In the genomic region with DNA sequence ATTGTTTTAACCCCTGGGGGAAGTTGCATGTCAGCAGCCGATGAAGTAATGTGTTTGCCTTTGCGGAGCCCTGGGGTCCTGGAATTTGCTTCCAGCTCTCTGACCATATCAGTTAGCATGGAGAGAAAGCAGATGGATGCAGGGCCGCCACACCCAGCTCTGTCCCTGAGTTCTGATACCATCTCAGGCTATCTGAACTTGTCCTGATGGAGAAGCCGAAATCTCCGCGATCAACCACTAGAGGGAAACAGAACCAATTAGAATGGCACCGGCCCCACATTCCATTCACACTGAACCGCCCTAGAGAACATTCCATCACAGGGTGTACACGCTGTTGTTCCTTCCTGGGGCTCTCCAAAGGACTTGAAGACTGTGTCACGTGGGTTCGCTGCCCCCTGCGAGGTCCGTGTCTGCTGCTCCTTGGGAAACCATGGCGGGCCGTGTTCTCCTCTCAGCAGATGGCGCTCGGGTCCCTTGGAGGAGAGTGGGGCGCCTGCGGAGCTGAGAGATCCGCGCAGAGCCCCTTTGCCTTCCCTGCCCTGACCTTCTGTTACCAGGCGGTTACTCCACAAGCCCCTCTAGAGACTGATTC, we compare ENCODE assay signal across 1 cellular context.
A peak's percentile ranks its signal among the peaks of the same experiment; 100 is the strongest.
TF ChIP-seq lines count a peak whose summit lies in the region.

No MANE protein-coding gene starts in this region.

TF ChIP-seq in GM12878, 131 proteins besides CTCF, POLR2A, EP300 and RAD21 (continued from another document):
- TF ChIP-seq, protein P1, sequence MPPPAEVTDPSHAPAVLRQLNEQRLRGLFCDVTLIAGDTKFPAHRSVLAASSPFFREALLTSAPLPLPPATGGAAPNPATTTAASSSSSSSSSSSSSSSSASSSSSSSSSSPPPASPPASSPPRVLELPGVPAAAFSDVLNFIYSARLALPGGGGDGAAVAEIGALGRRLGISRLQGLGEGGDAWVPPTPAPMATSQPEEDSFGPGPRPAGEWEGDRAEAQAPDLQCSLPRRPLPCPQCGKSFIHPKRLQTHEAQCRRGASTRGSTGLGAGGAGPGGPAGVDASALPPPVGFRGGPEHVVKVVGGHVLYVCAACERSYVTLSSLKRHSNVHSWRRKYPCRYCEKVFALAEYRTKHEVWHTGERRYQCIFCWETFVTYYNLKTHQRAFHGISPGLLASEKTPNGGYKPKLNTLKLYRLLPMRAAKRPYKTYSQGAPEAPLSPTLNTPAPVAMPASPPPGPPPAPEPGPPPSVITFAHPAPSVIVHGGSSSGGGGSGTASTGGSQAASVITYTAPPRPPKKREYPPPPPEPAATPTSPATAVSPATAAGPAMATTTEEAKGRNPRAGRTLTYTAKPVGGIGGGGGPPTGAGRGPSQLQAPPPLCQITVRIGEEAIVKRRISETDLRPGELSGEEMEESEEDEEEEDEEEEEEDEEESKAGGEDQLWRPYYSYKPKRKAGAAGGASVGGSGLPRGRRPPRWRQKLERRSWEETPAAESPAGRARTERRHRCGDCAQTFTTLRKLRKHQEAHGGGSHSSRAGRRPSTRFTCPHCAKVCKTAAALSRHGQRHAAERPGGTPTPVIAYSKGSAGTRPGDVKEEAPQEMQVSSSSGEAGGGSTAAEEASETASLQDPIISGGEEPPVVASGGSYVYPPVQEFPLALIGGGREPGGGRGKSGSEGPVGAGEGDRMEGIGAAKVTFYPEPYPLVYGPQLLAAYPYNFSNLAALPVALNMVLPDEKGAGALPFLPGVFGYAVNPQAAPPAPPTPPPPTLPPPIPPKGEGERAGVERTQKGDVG (CRISPR knock-in tag; IDR thresholded peaks at IDR 0.05): no peak
- TF ChIP-seq NRF1 (conservative IDR thresholded peaks at IDR 0.05; ENCODE audit: low read depth, low read length) (no peak), CBX5 (IDR thresholded peaks at IDR 0.05; ENCODE audit: low read depth) (no peak), KDM1A (IDR thresholded peaks at IDR 0.05; ENCODE audit: borderline replicate concordance) (no peak), TCF7 (IDR thresholded peaks at IDR 0.05; ENCODE audit: borderline replicate concordance) (no peak), ZNF384 (IDR thresholded peaks at IDR 0.05; ENCODE audit: borderline replicate concordance, low read depth, low read length) (no peak), SMC3 (IDR thresholded peaks at IDR 0.05; ENCODE audit: borderline replicate concordance, low read length) (peak; percentile 38; the same call in 1 of the 2 replicates), IKZF2 (IDR thresholded peaks at IDR 0.05) (no peak), GATAD2B (conservative IDR thresholded peaks at IDR 0.05; ENCODE audit: low read depth) (no peak)
- TF ChIP-seq, protein P2, sequence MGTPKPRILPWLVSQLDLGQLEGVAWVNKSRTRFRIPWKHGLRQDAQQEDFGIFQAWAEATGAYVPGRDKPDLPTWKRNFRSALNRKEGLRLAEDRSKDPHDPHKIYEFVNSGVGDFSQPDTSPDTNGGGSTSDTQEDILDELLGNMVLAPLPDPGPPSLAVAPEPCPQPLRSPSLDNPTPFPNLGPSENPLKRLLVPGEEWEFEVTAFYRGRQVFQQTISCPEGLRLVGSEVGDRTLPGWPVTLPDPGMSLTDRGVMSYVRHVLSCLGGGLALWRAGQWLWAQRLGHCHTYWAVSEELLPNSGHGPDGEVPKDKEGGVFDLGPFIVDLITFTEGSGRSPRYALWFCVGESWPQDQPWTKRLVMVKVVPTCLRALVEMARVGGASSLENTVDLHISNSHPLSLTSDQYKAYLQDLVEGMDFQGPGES (IDR thresholded peaks at IDR 0.05): no peak
- TF ChIP-seq, protein P3, sequence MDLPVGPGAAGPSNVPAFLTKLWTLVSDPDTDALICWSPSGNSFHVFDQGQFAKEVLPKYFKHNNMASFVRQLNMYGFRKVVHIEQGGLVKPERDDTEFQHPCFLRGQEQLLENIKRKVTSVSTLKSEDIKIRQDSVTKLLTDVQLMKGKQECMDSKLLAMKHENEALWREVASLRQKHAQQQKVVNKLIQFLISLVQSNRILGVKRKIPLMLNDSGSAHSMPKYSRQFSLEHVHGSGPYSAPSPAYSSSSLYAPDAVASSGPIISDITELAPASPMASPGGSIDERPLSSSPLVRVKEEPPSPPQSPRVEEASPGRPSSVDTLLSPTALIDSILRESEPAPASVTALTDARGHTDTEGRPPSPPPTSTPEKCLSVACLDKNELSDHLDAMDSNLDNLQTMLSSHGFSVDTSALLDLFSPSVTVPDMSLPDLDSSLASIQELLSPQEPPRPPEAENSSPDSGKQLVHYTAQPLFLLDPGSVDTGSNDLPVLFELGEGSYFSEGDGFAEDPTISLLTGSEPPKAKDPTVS (IDR thresholded peaks at IDR 0.05; ENCODE audit: low read depth, low read length): no peak
